In the genomic region with DNA sequence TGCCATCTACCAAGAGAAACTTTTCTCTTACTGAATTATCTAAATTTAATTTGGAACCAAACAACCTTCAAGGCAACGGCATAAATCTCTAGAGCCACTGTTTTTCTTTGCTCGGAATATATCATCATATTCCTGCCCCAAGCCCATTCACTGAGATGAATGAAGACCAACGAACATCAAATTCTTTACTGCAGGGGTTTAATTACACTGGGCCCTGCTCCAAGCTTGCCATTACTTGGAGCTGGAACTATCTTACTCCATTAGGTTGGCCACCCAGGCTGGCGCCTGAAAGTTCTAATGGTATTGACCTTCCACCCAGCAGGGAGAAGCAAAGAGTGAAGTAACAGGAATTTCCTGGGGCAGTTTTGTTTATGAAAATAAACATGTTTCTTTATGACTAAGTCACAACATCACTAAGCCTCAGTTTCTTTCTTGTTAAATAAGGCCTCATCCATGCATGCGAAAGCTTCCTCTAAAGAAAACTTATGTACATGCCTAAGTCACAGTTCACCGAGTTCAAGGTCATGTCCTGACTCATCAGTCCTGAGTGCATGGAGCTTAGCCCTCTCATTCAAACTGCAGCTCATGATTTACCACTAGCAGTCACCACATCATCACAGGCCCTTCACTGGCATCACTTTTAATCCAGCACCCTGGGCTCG, we compare ENCODE assay signal across 1 cellular context.
TF ChIP-seq lines count a peak whose summit lies in the region.

No MANE protein-coding gene starts in this region.

TF ChIP-seq in HepG2, 621 proteins besides CTCF, POLR2A, EP300 and RAD21:
- TF ChIP-seq ZMAT3 (CRISPR knock-in tag; conservative IDR thresholded peaks at IDR 0.05) (no peak), GATAD2A (CRISPR knock-in tag; IDR thresholded peaks at IDR 0.05) (0 out of 2 replicates have a peak, but pooled peaks have one; percentile 29), RARA (CRISPR knock-in tag; IDR thresholded peaks at IDR 0.05) (peak; percentile 73), ZMYM3 (CRISPR knock-in tag; IDR thresholded peaks at IDR 0.05) (no peak), MAFF (IDR thresholded peaks at IDR 0.05; ENCODE audit: low read depth, low read length) (0 out of 2 replicates have a peak, but pooled peaks have one; percentile 22), RXRB (CRISPR knock-in tag; IDR thresholded peaks at IDR 0.05; ENCODE audit: borderline replicate concordance) (0 out of 2 replicates have a peak, but pooled peaks have one; percentile 22), FOSL2 (CRISPR knock-in tag; IDR thresholded peaks at IDR 0.05) (peak; percentile 85), SMARCC2 (IDR thresholded peaks at IDR 0.05) (no peak), NR2F6 (IDR thresholded peaks at IDR 0.05) (peak; percentile 15; the same call in 1 of the 2 replicates), NR2F6 (CRISPR knock-in tag; IDR thresholded peaks at IDR 0.05) (0 out of 2 replicates have a peak, but pooled peaks have one; percentile 25), HNRNPH1 (optimal IDR thresholded peaks at IDR 0.05; ENCODE audit: low read depth, low read length) (no peak), MAFK (conservative IDR thresholded peaks at IDR 0.05 in 1 of 2, IDR thresholded peaks at IDR 0.05 in 1 of 2; ENCODE audit: low read length in 2 of 2) (peak in 1 of 2 experiments; percentile 36; a peak in 2 of 4 replicates), PHF21A (CRISPR knock-in tag; IDR thresholded peaks at IDR 0.05) (no peak), NR2F1 (CRISPR knock-in tag; IDR thresholded peaks at IDR 0.05) (peak in 1 of 2 experiments; percentile 62; a peak in 1 of 4 replicates), NR2C2 (CRISPR knock-in tag; IDR thresholded peaks at IDR 0.05; ENCODE audit: borderline replicate concordance) (no peak)
- TF ChIP-seq, protein P1, sequence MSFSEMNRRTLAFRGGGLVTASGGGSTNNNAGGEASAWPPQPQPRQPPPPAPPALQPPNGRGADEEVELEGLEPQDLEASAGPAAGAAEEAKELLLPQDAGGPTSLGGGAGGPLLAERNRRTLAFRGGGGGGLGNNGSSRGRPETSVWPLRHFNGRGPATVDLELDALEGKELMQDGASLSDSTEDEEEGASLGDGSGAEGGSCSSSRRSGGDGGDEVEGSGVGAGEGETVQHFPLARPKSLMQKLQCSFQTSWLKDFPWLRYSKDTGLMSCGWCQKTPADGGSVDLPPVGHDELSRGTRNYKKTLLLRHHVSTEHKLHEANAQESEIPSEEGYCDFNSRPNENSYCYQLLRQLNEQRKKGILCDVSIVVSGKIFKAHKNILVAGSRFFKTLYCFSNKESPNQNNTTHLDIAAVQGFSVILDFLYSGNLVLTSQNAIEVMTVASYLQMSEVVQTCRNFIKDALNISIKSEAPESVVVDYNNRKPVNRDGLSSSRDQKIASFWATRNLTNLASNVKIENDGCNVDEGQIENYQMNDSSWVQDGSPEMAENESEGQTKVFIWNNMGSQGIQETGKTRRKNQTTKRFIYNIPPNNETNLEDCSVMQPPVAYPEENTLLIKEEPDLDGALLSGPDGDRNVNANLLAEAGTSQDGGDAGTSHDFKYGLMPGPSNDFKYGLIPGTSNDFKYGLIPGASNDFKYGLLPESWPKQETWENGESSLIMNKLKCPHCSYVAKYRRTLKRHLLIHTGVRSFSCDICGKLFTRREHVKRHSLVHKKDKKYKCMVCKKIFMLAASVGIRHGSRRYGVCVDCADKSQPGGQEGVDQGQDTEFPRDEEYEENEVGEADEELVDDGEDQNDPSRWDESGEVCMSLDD (CRISPR knock-in tag; IDR thresholded peaks at IDR 0.05; ENCODE audit: borderline replicate concordance), result no peak
- TF ChIP-seq, protein P2, sequence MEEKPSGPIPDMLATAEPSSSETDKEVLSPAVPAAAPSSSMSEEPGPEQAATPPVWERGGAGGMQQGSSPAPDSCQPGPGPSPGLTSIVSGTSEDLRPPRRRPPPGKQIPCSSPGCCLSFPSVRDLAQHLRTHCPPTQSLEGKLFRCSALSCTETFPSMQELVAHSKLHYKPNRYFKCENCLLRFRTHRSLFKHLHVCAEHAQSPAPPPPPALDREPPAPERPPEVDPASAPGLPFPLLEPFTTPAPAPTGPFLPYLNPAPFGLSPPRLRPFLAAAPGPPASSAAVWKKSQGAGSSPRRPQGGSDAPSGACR (CRISPR knock-in tag; IDR thresholded peaks at IDR 0.05), result no peak
- TF ChIP-seq, protein P3, sequence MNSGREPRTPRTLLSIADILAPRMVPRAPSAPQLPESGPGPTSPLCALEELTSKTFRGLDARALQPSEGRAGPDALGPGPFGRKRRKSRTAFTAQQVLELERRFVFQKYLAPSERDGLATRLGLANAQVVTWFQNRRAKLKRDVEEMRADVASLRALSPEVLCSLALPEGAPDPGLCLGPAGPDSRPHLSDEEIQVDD (CRISPR knock-in tag; IDR thresholded peaks at IDR 0.05; ENCODE audit: borderline replicate concordance), result no peak
- TF ChIP-seq, protein P4, sequence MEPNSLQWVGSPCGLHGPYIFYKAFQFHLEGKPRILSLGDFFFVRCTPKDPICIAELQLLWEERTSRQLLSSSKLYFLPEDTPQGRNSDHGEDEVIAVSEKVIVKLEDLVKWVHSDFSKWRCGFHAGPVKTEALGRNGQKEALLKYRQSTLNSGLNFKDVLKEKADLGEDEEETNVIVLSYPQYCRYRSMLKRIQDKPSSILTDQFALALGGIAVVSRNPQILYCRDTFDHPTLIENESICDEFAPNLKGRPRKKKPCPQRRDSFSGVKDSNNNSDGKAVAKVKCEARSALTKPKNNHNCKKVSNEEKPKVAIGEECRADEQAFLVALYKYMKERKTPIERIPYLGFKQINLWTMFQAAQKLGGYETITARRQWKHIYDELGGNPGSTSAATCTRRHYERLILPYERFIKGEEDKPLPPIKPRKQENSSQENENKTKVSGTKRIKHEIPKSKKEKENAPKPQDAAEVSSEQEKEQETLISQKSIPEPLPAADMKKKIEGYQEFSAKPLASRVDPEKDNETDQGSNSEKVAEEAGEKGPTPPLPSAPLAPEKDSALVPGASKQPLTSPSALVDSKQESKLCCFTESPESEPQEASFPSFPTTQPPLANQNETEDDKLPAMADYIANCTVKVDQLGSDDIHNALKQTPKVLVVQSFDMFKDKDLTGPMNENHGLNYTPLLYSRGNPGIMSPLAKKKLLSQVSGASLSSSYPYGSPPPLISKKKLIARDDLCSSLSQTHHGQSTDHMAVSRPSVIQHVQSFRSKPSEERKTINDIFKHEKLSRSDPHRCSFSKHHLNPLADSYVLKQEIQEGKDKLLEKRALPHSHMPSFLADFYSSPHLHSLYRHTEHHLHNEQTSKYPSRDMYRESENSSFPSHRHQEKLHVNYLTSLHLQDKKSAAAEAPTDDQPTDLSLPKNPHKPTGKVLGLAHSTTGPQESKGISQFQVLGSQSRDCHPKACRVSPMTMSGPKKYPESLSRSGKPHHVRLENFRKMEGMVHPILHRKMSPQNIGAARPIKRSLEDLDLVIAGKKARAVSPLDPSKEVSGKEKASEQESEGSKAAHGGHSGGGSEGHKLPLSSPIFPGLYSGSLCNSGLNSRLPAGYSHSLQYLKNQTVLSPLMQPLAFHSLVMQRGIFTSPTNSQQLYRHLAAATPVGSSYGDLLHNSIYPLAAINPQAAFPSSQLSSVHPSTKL (CRISPR knock-in tag; IDR thresholded peaks at IDR 0.05), result 0 out of 2 replicates have a peak, but pooled peaks have one; percentile 25
